Comparison of ENCODE assay signal across 1 cellular context in the genomic region with DNA sequence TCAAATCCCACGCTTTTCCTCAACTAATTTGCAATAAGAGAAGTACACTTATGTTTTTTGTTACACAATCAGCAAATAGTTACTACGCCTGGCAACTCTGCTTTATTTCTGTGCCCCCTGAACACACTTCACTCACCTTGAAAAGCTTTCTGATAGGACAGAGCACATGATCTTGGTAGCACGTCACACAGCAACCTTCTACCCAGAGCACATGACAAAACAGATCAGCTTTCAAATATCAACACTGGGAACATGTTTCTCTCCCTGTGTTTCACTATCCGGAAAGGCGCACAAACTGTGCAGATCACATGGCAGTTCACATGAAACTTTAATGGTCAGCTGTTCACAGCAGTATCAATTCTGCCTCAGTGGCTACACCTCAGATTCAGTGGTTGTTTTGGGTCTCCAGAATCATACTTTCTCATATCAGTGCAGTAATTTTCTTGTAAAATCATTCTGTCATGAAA.
A peak's percentile ranks its signal among the peaks of the same experiment; 100 is the strongest.
TF ChIP-seq lines count a peak whose summit lies in the region.

No MANE protein-coding gene starts in this region.

TF ChIP-seq in K562, 482 proteins besides CTCF, POLR2A, EP300 and RAD21 (continued from another document and continues in another):
- TF ChIP-seq, protein P1, sequence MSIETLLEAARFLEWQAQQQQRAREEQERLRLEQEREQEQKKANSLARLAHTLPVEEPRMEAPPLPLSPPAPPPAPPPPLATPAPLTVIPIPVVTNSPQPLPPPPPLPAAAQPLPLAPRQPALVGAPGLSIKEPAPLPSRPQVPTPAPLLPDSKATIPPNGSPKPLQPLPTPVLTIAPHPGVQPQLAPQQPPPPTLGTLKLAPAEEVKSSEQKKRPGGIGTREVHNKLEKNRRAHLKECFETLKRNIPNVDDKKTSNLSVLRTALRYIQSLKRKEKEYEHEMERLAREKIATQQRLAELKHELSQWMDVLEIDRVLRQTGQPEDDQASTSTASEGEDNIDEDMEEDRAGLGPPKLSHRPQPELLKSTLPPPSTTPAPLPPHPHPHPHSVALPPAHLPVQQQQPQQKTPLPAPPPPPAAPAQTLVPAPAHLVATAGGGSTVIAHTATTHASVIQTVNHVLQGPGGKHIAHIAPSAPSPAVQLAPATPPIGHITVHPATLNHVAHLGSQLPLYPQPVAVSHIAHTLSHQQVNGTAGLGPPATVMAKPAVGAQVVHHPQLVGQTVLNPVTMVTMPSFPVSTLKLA (conservative IDR thresholded peaks at IDR 0.05), result peak; percentile 93 to 96
- peak; percentile 78 for TF ChIP-seq FOXJ2 (tag; IDR thresholded peaks at IDR 0.05)
- TF ChIP-seq, protein P2, sequence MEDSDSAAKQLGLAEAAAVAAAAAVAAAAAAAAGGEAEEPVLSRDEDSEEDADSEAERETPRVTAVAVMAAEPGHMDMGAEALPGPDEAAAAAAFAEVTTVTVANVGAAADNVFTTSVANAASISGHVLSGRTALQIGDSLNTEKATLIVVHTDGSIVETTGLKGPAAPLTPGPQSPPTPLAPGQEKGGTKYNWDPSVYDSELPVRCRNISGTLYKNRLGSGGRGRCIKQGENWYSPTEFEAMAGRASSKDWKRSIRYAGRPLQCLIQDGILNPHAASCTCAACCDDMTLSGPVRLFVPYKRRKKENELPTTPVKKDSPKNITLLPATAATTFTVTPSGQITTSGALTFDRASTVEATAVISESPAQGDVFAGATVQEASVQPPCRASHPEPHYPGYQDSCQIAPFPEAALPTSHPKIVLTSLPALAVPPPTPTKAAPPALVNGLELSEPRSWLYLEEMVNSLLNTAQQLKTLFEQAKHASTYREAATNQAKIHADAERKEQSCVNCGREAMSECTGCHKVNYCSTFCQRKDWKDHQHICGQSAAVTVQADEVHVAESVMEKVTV (CRISPR knock-in tag; IDR thresholded peaks at IDR 0.05), result no peak
- TF ChIP-seq, protein P3, sequence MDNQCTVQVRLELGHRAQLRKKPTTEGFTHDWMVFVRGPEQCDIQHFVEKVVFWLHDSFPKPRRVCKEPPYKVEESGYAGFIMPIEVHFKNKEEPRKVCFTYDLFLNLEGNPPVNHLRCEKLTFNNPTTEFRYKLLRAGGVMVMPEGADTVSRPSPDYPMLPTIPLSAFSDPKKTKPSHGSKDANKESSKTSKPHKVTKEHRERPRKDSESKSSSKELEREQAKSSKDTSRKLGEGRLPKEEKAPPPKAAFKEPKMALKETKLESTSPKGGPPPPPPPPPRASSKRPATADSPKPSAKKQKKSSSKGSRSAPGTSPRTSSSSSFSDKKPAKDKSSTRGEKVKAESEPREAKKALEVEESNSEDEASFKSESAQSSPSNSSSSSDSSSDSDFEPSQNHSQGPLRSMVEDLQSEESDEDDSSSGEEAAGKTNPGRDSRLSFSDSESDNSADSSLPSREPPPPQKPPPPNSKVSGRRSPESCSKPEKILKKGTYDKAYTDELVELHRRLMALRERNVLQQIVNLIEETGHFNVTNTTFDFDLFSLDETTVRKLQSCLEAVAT (IDR thresholded peaks at IDR 0.05), result no peak
- no peak for TF ChIP-seq NR2C2 (CRISPR knock-in tag; IDR thresholded peaks at IDR 0.05)
- TF ChIP-seq NR2C2 (tag; IDR thresholded peaks at IDR 0.05), result peak; percentile 73
- peak in 1 of 2 experiments; percentile 30; a peak in 1 of 4 replicates for TF ChIP-seq ARNT (IDR thresholded peaks at IDR 0.05)
- TF ChIP-seq NFE2 (IDR thresholded peaks at IDR 0.05; ENCODE audit: low read depth), result no peak
- no peak for TF ChIP-seq NBN (IDR thresholded peaks at IDR 0.05; ENCODE audit: low read depth)
- no peak for TF ChIP-seq KDM2B (CRISPR knock-in tag; IDR thresholded peaks at IDR 0.05)
- TF ChIP-seq, protein P4, sequence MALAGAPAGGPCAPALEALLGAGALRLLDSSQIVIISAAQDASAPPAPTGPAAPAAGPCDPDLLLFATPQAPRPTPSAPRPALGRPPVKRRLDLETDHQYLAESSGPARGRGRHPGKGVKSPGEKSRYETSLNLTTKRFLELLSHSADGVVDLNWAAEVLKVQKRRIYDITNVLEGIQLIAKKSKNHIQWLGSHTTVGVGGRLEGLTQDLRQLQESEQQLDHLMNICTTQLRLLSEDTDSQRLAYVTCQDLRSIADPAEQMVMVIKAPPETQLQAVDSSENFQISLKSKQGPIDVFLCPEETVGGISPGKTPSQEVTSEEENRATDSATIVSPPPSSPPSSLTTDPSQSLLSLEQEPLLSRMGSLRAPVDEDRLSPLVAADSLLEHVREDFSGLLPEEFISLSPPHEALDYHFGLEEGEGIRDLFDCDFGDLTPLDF (CRISPR knock-in tag; IDR thresholded peaks at IDR 0.05), result peak; percentile 14; the same call in 1 of the 2 replicates
- peak in 1 of 2 experiments; percentile 89; a peak in 2 of 4 replicates for TF ChIP-seq HDAC1 (IDR thresholded peaks at IDR 0.05)
- no peak for TF ChIP-seq HSF4 (CRISPR knock-in tag; IDR thresholded peaks at IDR 0.05; ENCODE audit: borderline replicate concordance)
- TF ChIP-seq ATF7 (IDR thresholded peaks at IDR 0.05), result peak; percentile 28
- TF ChIP-seq, protein P5, sequence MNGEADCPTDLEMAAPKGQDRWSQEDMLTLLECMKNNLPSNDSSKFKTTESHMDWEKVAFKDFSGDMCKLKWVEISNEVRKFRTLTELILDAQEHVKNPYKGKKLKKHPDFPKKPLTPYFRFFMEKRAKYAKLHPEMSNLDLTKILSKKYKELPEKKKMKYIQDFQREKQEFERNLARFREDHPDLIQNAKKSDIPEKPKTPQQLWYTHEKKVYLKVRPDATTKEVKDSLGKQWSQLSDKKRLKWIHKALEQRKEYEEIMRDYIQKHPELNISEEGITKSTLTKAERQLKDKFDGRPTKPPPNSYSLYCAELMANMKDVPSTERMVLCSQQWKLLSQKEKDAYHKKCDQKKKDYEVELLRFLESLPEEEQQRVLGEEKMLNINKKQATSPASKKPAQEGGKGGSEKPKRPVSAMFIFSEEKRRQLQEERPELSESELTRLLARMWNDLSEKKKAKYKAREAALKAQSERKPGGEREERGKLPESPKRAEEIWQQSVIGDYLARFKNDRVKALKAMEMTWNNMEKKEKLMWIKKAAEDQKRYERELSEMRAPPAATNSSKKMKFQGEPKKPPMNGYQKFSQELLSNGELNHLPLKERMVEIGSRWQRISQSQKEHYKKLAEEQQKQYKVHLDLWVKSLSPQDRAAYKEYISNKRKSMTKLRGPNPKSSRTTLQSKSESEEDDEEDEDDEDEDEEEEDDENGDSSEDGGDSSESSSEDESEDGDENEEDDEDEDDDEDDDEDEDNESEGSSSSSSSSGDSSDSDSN (IDR thresholded peaks at IDR 0.05; ENCODE audit: borderline replicate concordance in 1 of 2, low read depth in 2 of 2, low read length in 2 of 2), result no peak
- TF ChIP-seq ELF1 (tag; IDR thresholded peaks at IDR 0.05), result 0 out of 2 replicates have a peak, but pooled peaks have one; percentile 47
- TF ChIP-seq ZNF316 (IDR thresholded peaks at IDR 0.05), result peak; percentile 66; the same call in 1 of the 2 replicates
- TF ChIP-seq ZNF830 (CRISPR knock-in tag; IDR thresholded peaks at IDR 0.05), result no peak
- TF ChIP-seq NR2F6 (CRISPR knock-in tag; IDR thresholded peaks at IDR 0.05), result no peak
- TF ChIP-seq CREB1 (IDR thresholded peaks at IDR 0.05), result peak; percentile 66; the same call in 1 of the 2 replicates
- TF ChIP-seq CREB1 (CRISPR knock-in tag; IDR thresholded peaks at IDR 0.05), result no peak
- TF ChIP-seq PCBP2 (IDR thresholded peaks at IDR 0.05; ENCODE audit: low read depth, low read length, poor library complexity, severe bottlenecking), result no peak
- TF ChIP-seq NR2C1 (IDR thresholded peaks at IDR 0.05), result no peak
- peak; percentile 23; the same call in 1 of the 2 replicates for TF ChIP-seq NR2C1 (tag; IDR thresholded peaks at IDR 0.05)
- 0 out of 2 replicates have a peak, but pooled peaks have one; percentile 14 for TF ChIP-seq KAT7 (CRISPR knock-in tag; IDR thresholded peaks at IDR 0.05; ENCODE audit: borderline replicate concordance)
- no peak for TF ChIP-seq TAF9B (IDR thresholded peaks at IDR 0.05; ENCODE audit: partially characterized antibody)
- no peak for TF ChIP-seq RBM17 (IDR thresholded peaks at IDR 0.05; ENCODE audit: borderline replicate concordance, low read depth, low read length)
- 0 out of 2 replicates have a peak, but pooled peaks have one; percentile 29 for TF ChIP-seq POLR2AphosphoS5 (IDR thresholded peaks at IDR 0.05; ENCODE audit: control insufficient read depth, insufficient read depth, low read depth, low read length)
- TF ChIP-seq, protein P6, sequence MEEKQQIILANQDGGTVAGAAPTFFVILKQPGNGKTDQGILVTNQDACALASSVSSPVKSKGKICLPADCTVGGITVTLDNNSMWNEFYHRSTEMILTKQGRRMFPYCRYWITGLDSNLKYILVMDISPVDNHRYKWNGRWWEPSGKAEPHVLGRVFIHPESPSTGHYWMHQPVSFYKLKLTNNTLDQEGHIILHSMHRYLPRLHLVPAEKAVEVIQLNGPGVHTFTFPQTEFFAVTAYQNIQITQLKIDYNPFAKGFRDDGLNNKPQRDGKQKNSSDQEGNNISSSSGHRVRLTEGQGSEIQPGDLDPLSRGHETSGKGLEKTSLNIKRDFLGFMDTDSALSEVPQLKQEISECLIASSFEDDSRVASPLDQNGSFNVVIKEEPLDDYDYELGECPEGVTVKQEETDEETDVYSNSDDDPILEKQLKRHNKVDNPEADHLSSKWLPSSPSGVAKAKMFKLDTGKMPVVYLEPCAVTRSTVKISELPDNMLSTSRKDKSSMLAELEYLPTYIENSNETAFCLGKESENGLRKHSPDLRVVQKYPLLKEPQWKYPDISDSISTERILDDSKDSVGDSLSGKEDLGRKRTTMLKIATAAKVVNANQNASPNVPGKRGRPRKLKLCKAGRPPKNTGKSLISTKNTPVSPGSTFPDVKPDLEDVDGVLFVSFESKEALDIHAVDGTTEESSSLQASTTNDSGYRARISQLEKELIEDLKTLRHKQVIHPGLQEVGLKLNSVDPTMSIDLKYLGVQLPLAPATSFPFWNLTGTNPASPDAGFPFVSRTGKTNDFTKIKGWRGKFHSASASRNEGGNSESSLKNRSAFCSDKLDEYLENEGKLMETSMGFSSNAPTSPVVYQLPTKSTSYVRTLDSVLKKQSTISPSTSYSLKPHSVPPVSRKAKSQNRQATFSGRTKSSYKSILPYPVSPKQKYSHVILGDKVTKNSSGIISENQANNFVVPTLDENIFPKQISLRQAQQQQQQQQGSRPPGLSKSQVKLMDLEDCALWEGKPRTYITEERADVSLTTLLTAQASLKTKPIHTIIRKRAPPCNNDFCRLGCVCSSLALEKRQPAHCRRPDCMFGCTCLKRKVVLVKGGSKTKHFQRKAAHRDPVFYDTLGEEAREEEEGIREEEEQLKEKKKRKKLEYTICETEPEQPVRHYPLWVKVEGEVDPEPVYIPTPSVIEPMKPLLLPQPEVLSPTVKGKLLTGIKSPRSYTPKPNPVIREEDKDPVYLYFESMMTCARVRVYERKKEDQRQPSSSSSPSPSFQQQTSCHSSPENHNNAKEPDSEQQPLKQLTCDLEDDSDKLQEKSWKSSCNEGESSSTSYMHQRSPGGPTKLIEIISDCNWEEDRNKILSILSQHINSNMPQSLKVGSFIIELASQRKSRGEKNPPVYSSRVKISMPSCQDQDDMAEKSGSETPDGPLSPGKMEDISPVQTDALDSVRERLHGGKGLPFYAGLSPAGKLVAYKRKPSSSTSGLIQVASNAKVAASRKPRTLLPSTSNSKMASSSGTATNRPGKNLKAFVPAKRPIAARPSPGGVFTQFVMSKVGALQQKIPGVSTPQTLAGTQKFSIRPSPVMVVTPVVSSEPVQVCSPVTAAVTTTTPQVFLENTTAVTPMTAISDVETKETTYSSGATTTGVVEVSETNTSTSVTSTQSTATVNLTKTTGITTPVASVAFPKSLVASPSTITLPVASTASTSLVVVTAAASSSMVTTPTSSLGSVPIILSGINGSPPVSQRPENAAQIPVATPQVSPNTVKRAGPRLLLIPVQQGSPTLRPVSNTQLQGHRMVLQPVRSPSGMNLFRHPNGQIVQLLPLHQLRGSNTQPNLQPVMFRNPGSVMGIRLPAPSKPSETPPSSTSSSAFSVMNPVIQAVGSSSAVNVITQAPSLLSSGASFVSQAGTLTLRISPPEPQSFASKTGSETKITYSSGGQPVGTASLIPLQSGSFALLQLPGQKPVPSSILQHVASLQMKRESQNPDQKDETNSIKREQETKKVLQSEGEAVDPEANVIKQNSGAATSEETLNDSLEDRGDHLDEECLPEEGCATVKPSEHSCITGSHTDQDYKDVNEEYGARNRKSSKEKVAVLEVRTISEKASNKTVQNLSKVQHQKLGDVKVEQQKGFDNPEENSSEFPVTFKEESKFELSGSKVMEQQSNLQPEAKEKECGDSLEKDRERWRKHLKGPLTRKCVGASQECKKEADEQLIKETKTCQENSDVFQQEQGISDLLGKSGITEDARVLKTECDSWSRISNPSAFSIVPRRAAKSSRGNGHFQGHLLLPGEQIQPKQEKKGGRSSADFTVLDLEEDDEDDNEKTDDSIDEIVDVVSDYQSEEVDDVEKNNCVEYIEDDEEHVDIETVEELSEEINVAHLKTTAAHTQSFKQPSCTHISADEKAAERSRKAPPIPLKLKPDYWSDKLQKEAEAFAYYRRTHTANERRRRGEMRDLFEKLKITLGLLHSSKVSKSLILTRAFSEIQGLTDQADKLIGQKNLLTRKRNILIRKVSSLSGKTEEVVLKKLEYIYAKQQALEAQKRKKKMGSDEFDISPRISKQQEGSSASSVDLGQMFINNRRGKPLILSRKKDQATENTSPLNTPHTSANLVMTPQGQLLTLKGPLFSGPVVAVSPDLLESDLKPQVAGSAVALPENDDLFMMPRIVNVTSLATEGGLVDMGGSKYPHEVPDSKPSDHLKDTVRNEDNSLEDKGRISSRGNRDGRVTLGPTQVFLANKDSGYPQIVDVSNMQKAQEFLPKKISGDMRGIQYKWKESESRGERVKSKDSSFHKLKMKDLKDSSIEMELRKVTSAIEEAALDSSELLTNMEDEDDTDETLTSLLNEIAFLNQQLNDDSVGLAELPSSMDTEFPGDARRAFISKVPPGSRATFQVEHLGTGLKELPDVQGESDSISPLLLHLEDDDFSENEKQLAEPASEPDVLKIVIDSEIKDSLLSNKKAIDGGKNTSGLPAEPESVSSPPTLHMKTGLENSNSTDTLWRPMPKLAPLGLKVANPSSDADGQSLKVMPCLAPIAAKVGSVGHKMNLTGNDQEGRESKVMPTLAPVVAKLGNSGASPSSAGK (IDR thresholded peaks at IDR 0.05), result peak; percentile 76
- TF ChIP-seq FOXM1 (IDR thresholded peaks at IDR 0.05; ENCODE audit: low read depth), result peak; percentile 99
- TF ChIP-seq FOXM1 (CRISPR knock-in tag; IDR thresholded peaks at IDR 0.05; ENCODE audit: low read depth), result peak; percentile 65; the same call in 1 of the 2 replicates
- no peak for TF ChIP-seq ATF1 (CRISPR knock-in tag; IDR thresholded peaks at IDR 0.05)
- TF ChIP-seq ATF1 (tag; IDR thresholded peaks at IDR 0.05), result peak; percentile 87
- TF ChIP-seq, protein P7, sequence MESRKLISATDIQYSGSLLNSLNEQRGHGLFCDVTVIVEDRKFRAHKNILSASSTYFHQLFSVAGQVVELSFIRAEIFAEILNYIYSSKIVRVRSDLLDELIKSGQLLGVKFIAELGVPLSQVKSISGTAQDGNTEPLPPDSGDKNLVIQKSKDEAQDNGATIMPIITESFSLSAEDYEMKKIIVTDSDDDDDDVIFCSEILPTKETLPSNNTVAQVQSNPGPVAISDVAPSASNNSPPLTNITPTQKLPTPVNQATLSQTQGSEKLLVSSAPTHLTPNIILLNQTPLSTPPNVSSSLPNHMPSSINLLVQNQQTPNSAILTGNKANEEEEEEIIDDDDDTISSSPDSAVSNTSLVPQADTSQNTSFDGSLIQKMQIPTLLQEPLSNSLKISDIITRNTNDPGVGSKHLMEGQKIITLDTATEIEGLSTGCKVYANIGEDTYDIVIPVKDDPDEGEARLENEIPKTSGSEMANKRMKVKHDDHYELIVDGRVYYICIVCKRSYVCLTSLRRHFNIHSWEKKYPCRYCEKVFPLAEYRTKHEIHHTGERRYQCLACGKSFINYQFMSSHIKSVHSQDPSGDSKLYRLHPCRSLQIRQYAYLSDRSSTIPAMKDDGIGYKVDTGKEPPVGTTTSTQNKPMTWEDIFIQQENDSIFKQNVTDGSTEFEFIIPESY (CRISPR knock-in tag; IDR thresholded peaks at IDR 0.05), result no peak
- TF ChIP-seq CEBPG (CRISPR knock-in tag; IDR thresholded peaks at IDR 0.05), result no peak
- peak; percentile 39 to 41; a peak in 3 of 4 replicates for TF ChIP-seq CEBPG (tag; conservative IDR thresholded peaks at IDR 0.05 in 1 of 2, IDR thresholded peaks at IDR 0.05 in 1 of 2)
- TF ChIP-seq SMARCC2 (IDR thresholded peaks at IDR 0.05; ENCODE audit: low read depth), result no peak
- peak; percentile 48; the same call in 1 of the 2 replicates for TF ChIP-seq BHLHE40 (IDR thresholded peaks at IDR 0.05; ENCODE audit: low read length)
